Comparison of ENCODE assay signal across 1 cellular context in the genomic region with DNA sequence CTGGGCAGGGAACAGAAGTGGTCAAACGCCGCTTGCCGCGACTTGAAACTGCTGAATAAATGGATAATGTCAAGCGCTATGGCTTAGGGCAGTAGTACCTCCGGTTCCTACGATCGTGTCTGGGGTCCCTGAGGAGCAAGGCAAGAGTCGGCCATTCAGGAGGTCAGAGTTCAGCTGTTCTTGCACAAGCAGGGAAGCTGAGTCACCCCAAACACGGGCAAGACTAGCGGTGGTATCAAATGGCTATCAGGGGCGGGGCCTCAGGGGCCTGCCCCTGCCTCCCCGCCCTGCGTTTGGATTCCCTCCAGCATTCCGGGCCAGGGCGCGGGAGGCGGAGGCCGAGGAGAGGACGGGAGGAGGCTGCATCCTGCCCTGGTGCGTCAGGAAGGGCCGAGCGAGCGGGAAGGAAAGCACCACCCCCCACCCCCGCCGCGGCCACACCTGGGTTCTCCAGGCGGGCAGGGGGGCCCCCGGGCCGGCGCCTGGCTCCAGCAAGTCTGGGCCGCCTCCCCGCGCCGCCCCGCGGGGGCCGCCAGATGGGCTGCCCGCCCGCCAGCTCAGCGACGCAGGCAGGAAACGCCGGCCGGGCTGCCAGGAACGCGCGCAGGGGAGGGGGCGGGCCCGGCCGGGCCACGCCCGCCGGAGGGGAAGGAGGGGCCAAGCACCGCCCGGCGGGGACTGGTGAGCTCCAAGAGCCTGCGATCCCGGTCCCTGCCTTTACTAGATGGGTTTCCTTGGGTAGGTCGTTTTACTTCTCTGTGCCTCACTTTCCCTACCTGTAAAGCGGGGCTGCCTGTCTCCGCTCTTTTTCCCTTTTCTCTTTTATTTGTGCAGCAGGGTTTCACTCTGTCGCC.
TF ChIP-seq lines count a peak whose summit lies in the region.

No MANE protein-coding gene starts in this region.

TF ChIP-seq in HepG2, 621 proteins besides CTCF, POLR2A, EP300 and RAD21 (continued from another document and continues in another):
- TF ChIP-seq, protein P1, sequence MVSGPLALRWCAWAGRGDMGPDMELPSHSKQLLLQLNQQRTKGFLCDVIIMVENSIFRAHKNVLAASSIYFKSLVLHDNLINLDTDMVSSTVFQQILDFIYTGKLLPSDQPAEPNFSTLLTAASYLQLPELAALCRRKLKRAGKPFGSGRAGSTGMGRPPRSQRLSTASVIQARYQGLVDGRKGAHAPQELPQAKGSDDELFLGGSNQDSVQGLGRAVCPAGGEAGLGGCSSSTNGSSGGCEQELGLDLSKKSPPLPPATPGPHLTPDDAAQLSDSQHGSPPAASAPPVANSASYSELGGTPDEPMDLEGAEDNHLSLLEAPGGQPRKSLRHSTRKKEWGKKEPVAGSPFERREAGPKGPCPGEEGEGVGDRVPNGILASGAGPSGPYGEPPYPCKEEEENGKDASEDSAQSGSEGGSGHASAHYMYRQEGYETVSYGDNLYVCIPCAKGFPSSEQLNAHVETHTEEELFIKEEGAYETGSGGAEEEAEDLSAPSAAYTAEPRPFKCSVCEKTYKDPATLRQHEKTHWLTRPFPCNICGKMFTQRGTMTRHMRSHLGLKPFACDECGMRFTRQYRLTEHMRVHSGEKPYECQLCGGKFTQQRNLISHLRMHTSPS (CRISPR knock-in tag; IDR thresholded peaks at IDR 0.05; ENCODE audit: low read depth), result peak; percentile 93
- TF ChIP-seq KAT7 (CRISPR knock-in tag; IDR thresholded peaks at IDR 0.05; ENCODE audit: borderline replicate concordance) (no peak; the same call in none of the 2 replicates), RBFOX2 (IDR thresholded peaks at IDR 0.05; ENCODE audit: low read depth, low read length) (peak; percentile 99), DPF2 (CRISPR knock-in tag; IDR thresholded peaks at IDR 0.05; ENCODE audit: borderline replicate concordance, low read depth) (peak; percentile 94), KLF15 (CRISPR knock-in tag; IDR thresholded peaks at IDR 0.05; ENCODE audit: borderline replicate concordance) (peak; percentile 67), LCORL (IDR thresholded peaks at IDR 0.05) (peak; percentile 82; the same call in 1 of the 2 replicates), LCORL (CRISPR knock-in tag; IDR thresholded peaks at IDR 0.05) (peak; percentile 99), CC2D1A (CRISPR knock-in tag; IDR thresholded peaks at IDR 0.05) (0 out of 2 replicates have a peak, but pooled peaks have one; percentile 84), ZNF850 (CRISPR knock-in tag; conservative IDR thresholded peaks at IDR 0.05) (no peak), ZNF550 (CRISPR knock-in tag; IDR thresholded peaks at IDR 0.05; ENCODE audit: borderline replicate concordance) (no peak; the same call in 1 of the 2 replicates), SKI (IDR thresholded peaks at IDR 0.05; ENCODE audit: partially characterized antibody) (peak; percentile 98), EED (CRISPR knock-in tag; IDR thresholded peaks at IDR 0.05) (peak; percentile 78; the same call in 1 of the 2 replicates), ZMYM3 (CRISPR knock-in tag; IDR thresholded peaks at IDR 0.05) (peak; percentile 84), NFATC3 (CRISPR knock-in tag; IDR thresholded peaks at IDR 0.05) (peak; percentile 97), GTF3A (CRISPR knock-in tag; conservative IDR thresholded peaks at IDR 0.05) (no peak; the same call in none of the 2 replicates), JARID2 (CRISPR knock-in tag; IDR thresholded peaks at IDR 0.05; ENCODE audit: insufficient replicate concordance) (no peak), FOXA1 (IDR thresholded peaks at IDR 0.05) (no peak), FOXA1 (CRISPR knock-in tag; IDR thresholded peaks at IDR 0.05) (peak; percentile 64), NCOA5 (CRISPR knock-in tag; IDR thresholded peaks at IDR 0.05) (peak; percentile 97), SMAD1 (CRISPR knock-in tag; IDR thresholded peaks at IDR 0.05; ENCODE audit: borderline replicate concordance, low read depth) (0 out of 2 replicates have a peak, but pooled peaks have one; percentile 59), SUZ12 (IDR thresholded peaks at IDR 0.05; ENCODE audit: low read depth, low read length) (no peak), ZNF337 (CRISPR knock-in tag; IDR thresholded peaks at IDR 0.05; ENCODE audit: borderline replicate concordance, low read depth) (peak; percentile 79; the same call in 1 of the 2 replicates), ETV5 (CRISPR knock-in tag; IDR thresholded peaks at IDR 0.05; ENCODE audit: borderline replicate concordance) (peak; percentile 94), KAT8 (CRISPR knock-in tag; IDR thresholded peaks at IDR 0.05) (peak; percentile 90), ATRX (CRISPR knock-in tag; IDR thresholded peaks at IDR 0.05; ENCODE audit: borderline replicate concordance) (no peak; the same call in 1 of the 2 replicates), ZNF160 (CRISPR knock-in tag; IDR thresholded peaks at IDR 0.05) (peak; percentile 75; the same call in 1 of the 2 replicates), ZNF350 (CRISPR knock-in tag; IDR thresholded peaks at IDR 0.05; ENCODE audit: borderline replicate concordance, low read depth) (peak; percentile 97)
- TF ChIP-seq, protein P2, sequence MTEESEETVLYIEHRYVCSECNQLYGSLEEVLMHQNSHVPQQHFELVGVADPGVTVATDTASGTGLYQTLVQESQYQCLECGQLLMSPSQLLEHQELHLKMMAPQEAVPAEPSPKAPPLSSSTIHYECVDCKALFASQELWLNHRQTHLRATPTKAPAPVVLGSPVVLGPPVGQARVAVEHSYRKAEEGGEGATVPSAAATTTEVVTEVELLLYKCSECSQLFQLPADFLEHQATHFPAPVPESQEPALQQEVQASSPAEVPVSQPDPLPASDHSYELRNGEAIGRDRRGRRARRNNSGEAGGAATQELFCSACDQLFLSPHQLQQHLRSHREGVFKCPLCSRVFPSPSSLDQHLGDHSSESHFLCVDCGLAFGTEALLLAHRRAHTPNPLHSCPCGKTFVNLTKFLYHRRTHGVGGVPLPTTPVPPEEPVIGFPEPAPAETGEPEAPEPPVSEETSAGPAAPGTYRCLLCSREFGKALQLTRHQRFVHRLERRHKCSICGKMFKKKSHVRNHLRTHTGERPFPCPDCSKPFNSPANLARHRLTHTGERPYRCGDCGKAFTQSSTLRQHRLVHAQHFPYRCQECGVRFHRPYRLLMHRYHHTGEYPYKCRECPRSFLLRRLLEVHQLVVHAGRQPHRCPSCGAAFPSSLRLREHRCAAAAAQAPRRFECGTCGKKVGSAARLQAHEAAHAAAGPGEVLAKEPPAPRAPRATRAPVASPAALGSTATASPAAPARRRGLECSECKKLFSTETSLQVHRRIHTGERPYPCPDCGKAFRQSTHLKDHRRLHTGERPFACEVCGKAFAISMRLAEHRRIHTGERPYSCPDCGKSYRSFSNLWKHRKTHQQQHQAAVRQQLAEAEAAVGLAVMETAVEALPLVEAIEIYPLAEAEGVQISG (CRISPR knock-in tag; IDR thresholded peaks at IDR 0.05), result peak; percentile 86
- TF ChIP-seq, protein P3, sequence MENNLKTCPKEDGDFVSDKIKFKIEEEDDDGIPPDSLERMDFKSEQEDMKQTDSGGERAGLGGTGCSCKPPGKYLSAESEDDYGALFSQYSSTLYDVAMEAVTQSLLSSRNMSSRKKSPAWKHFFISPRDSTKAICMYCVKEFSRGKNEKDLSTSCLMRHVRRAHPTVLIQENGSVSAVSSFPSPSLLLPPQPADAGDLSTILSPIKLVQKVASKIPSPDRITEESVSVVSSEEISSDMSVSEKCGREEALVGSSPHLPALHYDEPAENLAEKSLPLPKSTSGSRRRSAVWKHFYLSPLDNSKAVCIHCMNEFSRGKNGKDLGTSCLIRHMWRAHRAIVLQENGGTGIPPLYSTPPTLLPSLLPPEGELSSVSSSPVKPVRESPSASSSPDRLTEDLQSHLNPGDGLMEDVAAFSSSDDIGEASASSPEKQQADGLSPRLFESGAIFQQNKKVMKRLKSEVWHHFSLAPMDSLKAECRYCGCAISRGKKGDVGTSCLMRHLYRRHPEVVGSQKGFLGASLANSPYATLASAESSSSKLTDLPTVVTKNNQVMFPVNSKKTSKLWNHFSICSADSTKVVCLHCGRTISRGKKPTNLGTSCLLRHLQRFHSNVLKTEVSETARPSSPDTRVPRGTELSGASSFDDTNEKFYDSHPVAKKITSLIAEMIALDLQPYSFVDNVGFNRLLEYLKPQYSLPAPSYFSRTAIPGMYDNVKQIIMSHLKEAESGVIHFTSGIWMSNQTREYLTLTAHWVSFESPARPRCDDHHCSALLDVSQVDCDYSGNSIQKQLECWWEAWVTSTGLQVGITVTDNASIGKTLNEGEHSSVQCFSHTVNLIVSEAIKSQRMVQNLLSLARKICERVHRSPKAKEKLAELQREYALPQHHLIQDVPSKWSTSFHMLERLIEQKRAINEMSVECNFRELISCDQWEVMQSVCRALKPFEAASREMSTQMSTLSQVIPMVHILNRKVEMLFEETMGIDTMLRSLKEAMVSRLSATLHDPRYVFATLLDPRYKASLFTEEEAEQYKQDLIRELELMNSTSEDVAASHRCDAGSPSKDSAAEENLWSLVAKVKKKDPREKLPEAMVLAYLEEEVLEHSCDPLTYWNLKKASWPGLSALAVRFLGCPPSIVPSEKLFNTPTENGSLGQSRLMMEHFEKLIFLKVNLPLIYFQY (CRISPR knock-in tag; IDR thresholded peaks at IDR 0.05; ENCODE audit: borderline replicate concordance), result peak; percentile 97; the same call in 1 of the 2 replicates
- TF ChIP-seq, protein P4, sequence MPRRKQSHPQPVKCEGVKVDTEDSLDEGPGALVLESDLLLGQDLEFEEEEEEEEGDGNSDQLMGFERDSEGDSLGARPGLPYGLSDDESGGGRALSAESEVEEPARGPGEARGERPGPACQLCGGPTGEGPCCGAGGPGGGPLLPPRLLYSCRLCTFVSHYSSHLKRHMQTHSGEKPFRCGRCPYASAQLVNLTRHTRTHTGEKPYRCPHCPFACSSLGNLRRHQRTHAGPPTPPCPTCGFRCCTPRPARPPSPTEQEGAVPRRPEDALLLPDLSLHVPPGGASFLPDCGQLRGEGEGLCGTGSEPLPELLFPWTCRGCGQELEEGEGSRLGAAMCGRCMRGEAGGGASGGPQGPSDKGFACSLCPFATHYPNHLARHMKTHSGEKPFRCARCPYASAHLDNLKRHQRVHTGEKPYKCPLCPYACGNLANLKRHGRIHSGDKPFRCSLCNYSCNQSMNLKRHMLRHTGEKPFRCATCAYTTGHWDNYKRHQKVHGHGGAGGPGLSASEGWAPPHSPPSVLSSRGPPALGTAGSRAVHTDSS (CRISPR knock-in tag; conservative IDR thresholded peaks at IDR 0.05), result 0 out of 2 replicates have a peak, but pooled peaks have one; percentile 85
- TF ChIP-seq, protein P5, sequence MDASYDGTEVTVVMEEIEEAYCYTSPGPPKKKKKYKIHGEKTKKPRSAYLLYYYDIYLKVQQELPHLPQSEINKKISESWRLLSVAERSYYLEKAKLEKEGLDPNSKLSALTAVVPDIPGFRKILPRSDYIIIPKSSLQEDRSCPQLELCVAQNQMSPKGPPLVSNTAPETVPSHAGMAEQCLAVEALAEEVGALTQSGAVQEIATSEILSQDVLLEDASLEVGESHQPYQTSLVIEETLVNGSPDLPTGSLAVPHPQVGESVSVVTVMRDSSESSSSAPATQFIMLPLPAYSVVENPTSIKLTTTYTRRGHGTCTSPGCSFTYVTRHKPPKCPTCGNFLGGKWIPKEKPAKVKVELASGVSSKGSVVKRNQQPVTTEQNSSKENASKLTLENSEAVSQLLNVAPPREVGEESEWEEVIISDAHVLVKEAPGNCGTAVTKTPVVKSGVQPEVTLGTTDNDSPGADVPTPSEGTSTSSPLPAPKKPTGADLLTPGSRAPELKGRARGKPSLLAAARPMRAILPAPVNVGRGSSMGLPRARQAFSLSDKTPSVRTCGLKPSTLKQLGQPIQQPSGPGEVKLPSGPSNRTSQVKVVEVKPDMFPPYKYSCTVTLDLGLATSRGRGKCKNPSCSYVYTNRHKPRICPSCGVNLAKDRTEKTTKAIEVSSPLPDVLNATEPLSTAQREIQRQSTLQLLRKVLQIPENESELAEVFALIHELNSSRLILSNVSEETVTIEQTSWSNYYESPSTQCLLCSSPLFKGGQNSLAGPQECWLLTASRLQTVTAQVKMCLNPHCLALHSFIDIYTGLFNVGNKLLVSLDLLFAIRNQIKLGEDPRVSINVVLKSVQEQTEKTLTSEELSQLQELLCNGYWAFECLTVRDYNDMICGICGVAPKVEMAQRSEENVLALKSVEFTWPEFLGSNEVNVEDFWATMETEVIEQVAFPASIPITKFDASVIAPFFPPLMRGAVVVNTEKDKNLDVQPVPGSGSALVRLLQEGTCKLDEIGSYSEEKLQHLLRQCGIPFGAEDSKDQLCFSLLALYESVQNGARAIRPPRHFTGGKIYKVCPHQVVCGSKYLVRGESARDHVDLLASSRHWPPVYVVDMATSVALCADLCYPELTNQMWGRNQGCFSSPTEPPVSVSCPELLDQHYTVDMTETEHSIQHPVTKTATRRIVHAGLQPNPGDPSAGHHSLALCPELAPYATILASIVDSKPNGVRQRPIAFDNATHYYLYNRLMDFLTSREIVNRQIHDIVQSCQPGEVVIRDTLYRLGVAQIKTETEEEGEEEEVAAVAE (CRISPR knock-in tag; IDR thresholded peaks at IDR 0.05; ENCODE audit: borderline replicate concordance), result peak; percentile 78
- TF ChIP-seq, protein P6, sequence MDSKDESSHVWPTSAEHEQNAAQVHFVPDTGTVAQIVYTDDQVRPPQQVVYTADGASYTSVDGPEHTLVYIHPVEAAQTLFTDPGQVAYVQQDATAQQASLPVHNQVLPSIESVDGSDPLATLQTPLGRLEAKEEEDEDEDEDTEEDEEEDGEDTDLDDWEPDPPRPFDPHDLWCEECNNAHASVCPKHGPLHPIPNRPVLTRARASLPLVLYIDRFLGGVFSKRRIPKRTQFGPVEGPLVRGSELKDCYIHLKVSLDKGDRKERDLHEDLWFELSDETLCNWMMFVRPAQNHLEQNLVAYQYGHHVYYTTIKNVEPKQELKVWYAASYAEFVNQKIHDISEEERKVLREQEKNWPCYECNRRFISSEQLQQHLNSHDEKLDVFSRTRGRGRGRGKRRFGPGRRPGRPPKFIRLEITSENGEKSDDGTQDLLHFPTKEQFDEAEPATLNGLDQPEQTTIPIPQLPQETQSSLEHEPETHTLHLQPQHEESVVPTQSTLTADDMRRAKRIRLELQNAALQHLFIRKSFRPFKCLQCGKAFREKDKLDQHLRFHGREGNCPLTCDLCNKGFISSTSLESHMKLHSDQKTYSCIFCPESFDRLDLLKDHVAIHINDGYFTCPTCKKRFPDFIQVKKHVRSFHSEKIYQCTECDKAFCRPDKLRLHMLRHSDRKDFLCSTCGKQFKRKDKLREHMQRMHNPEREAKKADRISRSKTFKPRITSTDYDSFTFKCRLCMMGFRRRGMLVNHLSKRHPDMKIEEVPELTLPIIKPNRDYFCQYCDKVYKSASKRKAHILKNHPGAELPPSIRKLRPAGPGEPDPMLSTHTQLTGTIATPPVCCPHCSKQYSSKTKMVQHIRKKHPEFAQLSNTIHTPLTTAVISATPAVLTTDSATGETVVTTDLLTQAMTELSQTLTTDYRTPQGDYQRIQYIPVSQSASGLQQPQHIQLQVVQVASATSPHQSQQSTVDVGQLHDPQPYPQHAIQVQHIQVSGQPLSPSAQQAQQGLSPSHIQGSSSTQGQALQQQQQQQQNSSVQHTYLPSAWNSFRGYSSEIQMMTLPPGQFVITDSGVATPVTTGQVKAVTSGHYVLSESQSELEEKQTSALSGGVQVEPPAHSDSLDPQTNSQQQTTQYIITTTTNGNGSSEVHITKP (CRISPR knock-in tag; IDR thresholded peaks at IDR 0.05; ENCODE audit: low read depth), result peak; percentile 88
